1 cellular context compared by ENCODE assay signal in genomic region chr5:72246239-72246580, GRCh38.
TF ChIP-seq lines count a peak whose summit lies in the region.

No MANE protein-coding gene starts in this region.

TF ChIP-seq in K562, 482 proteins besides CTCF, POLR2A, EP300 and RAD21 (continued from another document and continues in another):
- TF ChIP-seq EHMT2 (IDR thresholded peaks at IDR 0.05) (peak; percentile 86), ZNF780A (CRISPR knock-in tag; IDR thresholded peaks at IDR 0.05) (no peak), ETV1 (tag; conservative IDR thresholded peaks at IDR 0.05; ENCODE audit: low read depth) (peak; percentile 48; the same call in 1 of the 2 replicates), CHD7 (IDR thresholded peaks at IDR 0.05; ENCODE audit: low read depth, low read length) (no peak), POLR2B (IDR thresholded peaks at IDR 0.05; ENCODE audit: low read depth, partially characterized antibody) (no peak), CGGBP1 (CRISPR knock-in tag; IDR thresholded peaks at IDR 0.05) (no peak), ZNF592 (IDR thresholded peaks at IDR 0.05) (peak; percentile 62; the same call in 1 of the 2 replicates), MNT (conservative IDR thresholded peaks at IDR 0.05) (peak in 1 of 2 experiments; percentile 28; a peak in 1 of 4 replicates), NCOA6 (IDR thresholded peaks at IDR 0.05) (no peak), NFATC3 (IDR thresholded peaks at IDR 0.05) (no peak), MEIS2 (IDR thresholded peaks at IDR 0.05; ENCODE audit: partially characterized antibody) (peak; percentile 76), RBM22 (IDR thresholded peaks at IDR 0.05; ENCODE audit: low read depth, low read length, poor library complexity, severe bottlenecking) (no peak), STAT5B (CRISPR knock-in tag; IDR thresholded peaks at IDR 0.05) (no peak), ZNF766 (CRISPR knock-in tag; conservative IDR thresholded peaks at IDR 0.05) (no peak), KHSRP (IDR thresholded peaks at IDR 0.05) (no peak), TAF15 (IDR thresholded peaks at IDR 0.05; ENCODE audit: low read depth, low read length) (no peak), ILK (tag; IDR thresholded peaks at IDR 0.05; ENCODE audit: borderline replicate concordance, low read depth) (no peak), DIDO1 (tag; IDR thresholded peaks at IDR 0.05; ENCODE audit: low read depth) (no peak), MTA3 (IDR thresholded peaks at IDR 0.05; ENCODE audit: borderline replicate concordance) (peak; percentile 27; the same call in 1 of the 2 replicates), JUND (IDR thresholded peaks at IDR 0.05; ENCODE audit: borderline replicate concordance, low read depth, low read length) (0 out of 2 replicates have a peak, but pooled peaks have one; percentile 18), JUND (tag; IDR thresholded peaks at IDR 0.05; ENCODE audit: borderline replicate concordance, low read depth, low read length) (peak; percentile 52; the same call in 2 of the 3 replicates), PML (IDR thresholded peaks at IDR 0.05; ENCODE audit: low read length) (no peak), JUNB (CRISPR knock-in tag; conservative IDR thresholded peaks at IDR 0.05) (no peak), ZNF316 (IDR thresholded peaks at IDR 0.05) (no peak), POU5F1 (IDR thresholded peaks at IDR 0.05; ENCODE audit: borderline replicate concordance, low read depth, low read length, partially characterized antibody) (no peak), FOSL1 (tag; conservative IDR thresholded peaks at IDR 0.05) (no peak), EP400 (IDR thresholded peaks at IDR 0.05) (0 out of 2 replicates have a peak, but pooled peaks have one; percentile 21), RREB1 (CRISPR knock-in tag; IDR thresholded peaks at IDR 0.05) (no peak), MITF (IDR thresholded peaks at IDR 0.05) (no peak), IRF2 (CRISPR knock-in tag; IDR thresholded peaks at IDR 0.05) (no peak), ZKSCAN3 (CRISPR knock-in tag; IDR thresholded peaks at IDR 0.05) (no peak), ZNF717 (CRISPR knock-in tag; IDR thresholded peaks at IDR 0.05) (no peak), SRSF7 (optimal IDR thresholded peaks at IDR 0.05; ENCODE audit: low read depth, low read length) (no peak), SMAD1 (IDR thresholded peaks at IDR 0.05; ENCODE audit: low read depth, low read length, partially characterized antibody) (no peak), ZNF133 (CRISPR knock-in tag; IDR thresholded peaks at IDR 0.05) (no peak), SMARCB1 (IDR thresholded peaks at IDR 0.05; ENCODE audit: insufficient read length, low read depth) (no peak), TCF7L2 (IDR thresholded peaks at IDR 0.05; ENCODE audit: low read depth, low read length) (no peak)
